ENCODE assay signal across 21 cellular contexts in the genomic region with DNA sequence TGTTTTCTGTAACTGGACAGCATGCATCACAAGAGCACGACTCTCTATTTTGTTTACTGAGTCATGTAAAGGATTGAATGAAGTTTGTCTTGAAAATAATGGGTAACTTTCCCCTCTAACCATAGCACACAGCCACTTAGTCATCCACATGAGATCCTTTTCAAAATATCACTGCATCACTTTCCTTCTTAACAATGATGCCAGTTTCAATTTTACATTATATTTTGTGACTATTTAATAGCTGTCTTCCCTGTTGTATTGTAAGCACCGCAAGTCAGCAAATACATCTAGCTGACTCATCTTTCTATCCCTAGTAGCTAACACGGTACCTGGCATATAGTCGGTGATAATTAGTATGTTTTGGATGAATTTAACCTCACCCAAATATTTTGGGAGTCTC.
DNase-seq lines count a peak whose midpoint lies in the region; ATAC-seq, FAIRE-seq and TF ChIP-seq lines count a peak whose summit lies in the region.
"Had no signal": no experiment of that assay in that cellular context is flagged by ENCODE, and none has a peak within 500 bp of the region (broad histone marks: within the 10 kb centered on the region; RNA-seq: fewer than 3 reads in every experiment).

No MANE protein-coding gene starts in this region.

- H3K18ac ChIP-seq in IMR-90 (ENCODE audit: low read depth, low read length): no peak overlapping the region

- H3K4me1 Mint-ChIP-seq in endothelial cell (ENCODE audit: unreplicated experiment): peaks cover 30% of the 10 kb centered on the region
- peaks cover 30% of the 10 kb centered on the region for H3K4me1 Mint-ChIP-seq in neural progenitor cell

- H3K9ac ChIP-seq in IMR-90 (ENCODE audit: low read depth, low read length) (no peak overlapping the region), neural progenitor cell (no peak overlapping the region)

- intact Hi-C loops in IMR-90 (cut with micrococcal nuclease): no loop called here

- no peak overlapping the region for H2AK9ac ChIP-seq in IMR-90 (replicated peaks; ENCODE audit: low read depth, low read length, poor library complexity)

- no peak for TF ChIP-seq CTCF in A549 (IDR thresholded peaks at IDR 0.05)
- no peak for TF ChIP-seq CTCF in IMR-90 (conservative IDR thresholded peaks at IDR 0.05; ENCODE audit: low read depth, low read length)
- TF ChIP-seq CTCF in endothelial cell (IDR thresholded peaks at IDR 0.05; ENCODE audit: unreplicated experiment): no peak
- TF ChIP-seq CTCF in neural progenitor cell (IDR thresholded peaks at IDR 0.05): no peak

- H3K14ac ChIP-seq in IMR-90 (replicated peaks; ENCODE audit: low read depth, low read length): no peak overlapping the region

- TF ChIP-seq EP300 in A549 (IDR thresholded peaks at IDR 0.05): no peak

- H3K4me1 ChIP-seq in A549: peaks cover 4% of the 10 kb centered on the region; the same call in 1 of the 3 replicates
- H3K4me1 ChIP-seq in IMR-90 (ENCODE audit: control insufficient read depth, insufficient read depth, low read length): no peaks in the 10 kb centered on the region
- H3K4me1 ChIP-seq in neural progenitor cell: no peaks in the 10 kb centered on the region
- H3K4me1 ChIP-seq: Peyer's patch had no signal

- no peaks in the 10 kb centered on the region; the same call in 1 of the 2 replicates for H3K27me3 ChIP-seq in IMR-90 (ENCODE audit: control insufficient read depth, insufficient read depth, low read length)
- H3K27me3 ChIP-seq in neural progenitor cell: no peaks in the 10 kb centered on the region
- H3K27me3 ChIP-seq: MG63, Peyer's patch had no signal

- H3K27ac ChIP-seq in A549 (no peak overlapping the region), IMR-90 (ENCODE audit: insufficient read depth, low read length) (no peak overlapping the region), neural progenitor cell (no peak overlapping the region)
- H3K27ac ChIP-seq: Peyer's patch had no signal

- POLR2A ChIA-PET in A549 (lab: Yijun Ruan, JAX) (no interaction called here), IMR-90 (lab: Charles Lee; ENCODE audit: unreplicated experiment) (no interaction called here)

- no peak overlapping the region for H3K4ac ChIP-seq in IMR-90 (ENCODE audit: low read depth, low read length)

- H3K79me1 ChIP-seq in IMR-90 (ENCODE audit: low read depth in 1 of 2, low read length in 2 of 2): no peaks in the 10 kb centered on the region

- no peaks in the 10 kb centered on the region for H3K27me3 Mint-ChIP-seq in endothelial cell (ENCODE audit: unreplicated experiment)
- H3K27me3 Mint-ChIP-seq in neural progenitor cell (ENCODE audit: insufficient read depth, low read depth): no peaks in the 10 kb centered on the region
- H3K27me3 Mint-ChIP-seq: CD4-positive, alpha-beta T cell had no signal

- ATAC-seq in A549 (no peak), IMR-90 (ENCODE audit: low read depth) (no peak)
- ATAC-seq: Right ventricle myocardium inferior had no signal

- H4K5ac ChIP-seq in IMR-90 (ENCODE audit: low read depth, low read length): no peak overlapping the region

- H3K9me3 ChIP-seq in A549 (no peaks in the 10 kb centered on the region), IMR-90 (ENCODE audit: control insufficient read depth, insufficient read depth, low read length) (no peaks in the 10 kb centered on the region), neural progenitor cell (ENCODE audit: low read depth) (no peaks in the 10 kb centered on the region)
- H3K9me3 ChIP-seq: Caco-2, MG63, Peyer's patch had no signal

- H3K27ac Mint-ChIP-seq in endothelial cell (ENCODE audit: unreplicated experiment) (peak overlapping the region; percentile 21), neural progenitor cell (no peak overlapping the region)
- H3K27ac Mint-ChIP-seq: CD4-positive, alpha-beta T cell had no signal

- in situ Hi-C loops in IMR-90 (cut with MboI; ENCODE audit: low sequenced_read_pairs): no loop called here

- no peaks in the 10 kb centered on the region for H3K9me1 ChIP-seq in IMR-90 (ENCODE audit: insufficient read depth, low read length)

- no peak overlapping the region for H2AFZ ChIP-seq in IMR-90 (replicated peaks; ENCODE audit: low read length, poor library complexity)
- peak overlapping the region; percentile 77 for H2AFZ ChIP-seq in neural progenitor cell (replicated peaks)

- dilution Hi-C loops in IMR-90 (cut with HindIII; ENCODE audit: low sequenced_read_pairs, unreplicated experiment): no loop called here

- DNase-seq in A549 (ENCODE audit: low read depth in 1 of 2, low spot score in 1 of 2) (no peak), IMR-90 (no peak), endothelial cell (ENCODE audit: low spot score) (no peak), neural progenitor cell (ENCODE audit: low spot score) (no peak), NCI-H524 (lab: John Stamatoyannopoulos, UW) (no peak), erythroblast (lab: John Stamatoyannopoulos, UW) (no peak), NCI-H2196 treated with DMSO at 0.1 percent for 48 hours (lab: John Stamatoyannopoulos, UW; ENCODE audit: unreplicated experiment) (no peak), NCI-H345 treated with DMSO at 0.1 percent for 48 hours (lab: John Stamatoyannopoulos, UW; ENCODE audit: unreplicated experiment) (no peak)
- DNase-seq: Caco-2; CD4-positive, alpha-beta T cell; Karpas-422; MG63; NCI-H1048; NCI-H1436 treated with DMSO at 0.1 percent for 48 hours; NCI-H2081; NCI-H2171 treated with DMSO at 0.1 percent for 48 hours; Peyer's patch; SW 1271 had no signal

- no peak overlapping the region for H4K91ac ChIP-seq in IMR-90 (ENCODE audit: insufficient read depth, low read depth, low read length)

- no peak for FAIRE-seq in A549 (lab: Jason Lieb, UNC)
- FAIRE-seq: A204.1, H54 had no signal

- BruUV-seq in IMR-90 (replicated peaks; lab: Mats Ljungman, UMichigan): no TSS peak

- no peaks in the 10 kb centered on the region for H3K9me3 Mint-ChIP-seq in endothelial cell (ENCODE audit: unreplicated experiment)
- no peaks in the 10 kb centered on the region for H3K9me3 Mint-ChIP-seq in neural progenitor cell
- H3K9me3 Mint-ChIP-seq: CD4-positive, alpha-beta T cell had no signal

- no peak overlapping the region for H2BK15ac ChIP-seq in IMR-90 (ENCODE audit: low read depth, low read length)

- no peak overlapping the region for H2BK20ac ChIP-seq in IMR-90 (ENCODE audit: low read depth, low read length)

- H3K36me3 Mint-ChIP-seq in endothelial cell (ENCODE audit: low read depth, unreplicated experiment): no peaks in the 10 kb centered on the region
- H3K36me3 Mint-ChIP-seq in neural progenitor cell: no peaks in the 10 kb centered on the region

- no peaks in the 10 kb centered on the region for H3F3A ChIP-seq in neural progenitor cell (ENCODE audit: low read depth)

- no peak overlapping the region for H3K23ac ChIP-seq in IMR-90 (ENCODE audit: low read depth, low read length)

- no peak overlapping the region for H2BK120ac ChIP-seq in IMR-90 (ENCODE audit: low read depth, low read length)

- H4K8ac ChIP-seq in IMR-90 (ENCODE audit: low read depth in 2 of 2, low read length in 2 of 2): no peak overlapping the region

- no peaks in the 10 kb centered on the region for H3K79me2 ChIP-seq in neural progenitor cell (ENCODE audit: low read depth)

- CTCF ChIA-PET in A549 (lab: Yijun Ruan, JAX) (no interaction called here), IMR-90 (lab: Yijun Ruan, JAX) (no interaction called here)

- no peak overlapping the region for H2BK5ac ChIP-seq in IMR-90 (ENCODE audit: low read depth, low read length, poor library complexity, severe bottlenecking)

- no peak overlapping the region for H2AK5ac ChIP-seq in IMR-90 (ENCODE audit: low read depth, low read length)

- H3K4me3 Mint-ChIP-seq in endothelial cell (ENCODE audit: unreplicated experiment) (no peak overlapping the region), neural progenitor cell (no peak overlapping the region)
- H3K4me3 Mint-ChIP-seq: CD4-positive, alpha-beta T cell had no signal

- TF ChIP-seq POLR2A in A549 (IDR thresholded peaks at IDR 0.05; ENCODE audit: low read length) (no peak), IMR-90 (IDR thresholded peaks at IDR 0.05; ENCODE audit: low read depth, low read length) (no peak), erythroblast (IDR thresholded peaks at IDR 0.05; ENCODE audit: low read length) (no peak)

- no peaks in the 10 kb centered on the region for H3K36me3 ChIP-seq in IMR-90 (ENCODE audit: control insufficient read depth, insufficient read depth, low read length)
- H3K36me3 ChIP-seq in neural progenitor cell: no peaks in the 10 kb centered on the region
- H3K36me3 ChIP-seq: MG63, Peyer's patch had no signal

- H3K4me3 ChIP-seq in A549 (no peak overlapping the region), IMR-90 (ENCODE audit: insufficient read depth, low read depth, low read length) (no peak overlapping the region), neural progenitor cell (no peak overlapping the region)
- H3K4me3 ChIP-seq: MG63, Peyer's patch had no signal

- TF ChIP-seq RAD21 in A549 (conservative IDR thresholded peaks at IDR 0.05 in 1 of 2, IDR thresholded peaks at IDR 0.05 in 1 of 2) (no peak), IMR-90 (IDR thresholded peaks at IDR 0.05; ENCODE audit: low read length) (no peak)

- 21% methylated on average over 4 of the region's 4 CpGs for WGBS in A549 (ENCODE audit: missing lambda C conversion rate)
- no CpG with 5 or more reads among the region's 4 CpGs for WGBS in IMR-90 (ENCODE audit: extremely low coverage in 2 of 2, insufficient read length in 1 of 2), 2 experiments

- H3K4me2 ChIP-seq in A549 (no peak overlapping the region), IMR-90 (ENCODE audit: low read depth, low read length) (no peak overlapping the region), neural progenitor cell (no peak overlapping the region)

- H4K20me1 ChIP-seq in IMR-90 (ENCODE audit: insufficient read depth, low read length) (no peaks in the 10 kb centered on the region), neural progenitor cell (ENCODE audit: low read depth) (no peaks in the 10 kb centered on the region)

- H3K56ac ChIP-seq in IMR-90 (ENCODE audit: extremely low read depth, insufficient read depth, low read length): no peak overlapping the region

TF ChIP-seq in A549, 52 proteins besides CTCF, POLR2A, EP300 and RAD21:
- no peak for TF ChIP-seq CEBPB (IDR thresholded peaks at IDR 0.05)
- peak; percentile 72 for TF ChIP-seq MAFK (IDR thresholded peaks at IDR 0.05; ENCODE audit: partially characterized antibody)

TF ChIP-seq in IMR-90, 13 proteins besides CTCF, POLR2A, EP300 and RAD21 (continues in another document):
- no peak for TF ChIP-seq RCOR1 (IDR thresholded peaks at IDR 0.05; ENCODE audit: insufficient replicate concordance, low read length)
- no peak for TF ChIP-seq FOS (IDR thresholded peaks at IDR 0.05; ENCODE audit: low read depth, low read length)
- no peak for TF ChIP-seq CEBPB (IDR thresholded peaks at IDR 0.05; ENCODE audit: low read depth, low read length)
- no peak for TF ChIP-seq ELK1 (IDR thresholded peaks at IDR 0.05; ENCODE audit: borderline replicate concordance, low read depth, low read length)
